In the genomic region with DNA sequence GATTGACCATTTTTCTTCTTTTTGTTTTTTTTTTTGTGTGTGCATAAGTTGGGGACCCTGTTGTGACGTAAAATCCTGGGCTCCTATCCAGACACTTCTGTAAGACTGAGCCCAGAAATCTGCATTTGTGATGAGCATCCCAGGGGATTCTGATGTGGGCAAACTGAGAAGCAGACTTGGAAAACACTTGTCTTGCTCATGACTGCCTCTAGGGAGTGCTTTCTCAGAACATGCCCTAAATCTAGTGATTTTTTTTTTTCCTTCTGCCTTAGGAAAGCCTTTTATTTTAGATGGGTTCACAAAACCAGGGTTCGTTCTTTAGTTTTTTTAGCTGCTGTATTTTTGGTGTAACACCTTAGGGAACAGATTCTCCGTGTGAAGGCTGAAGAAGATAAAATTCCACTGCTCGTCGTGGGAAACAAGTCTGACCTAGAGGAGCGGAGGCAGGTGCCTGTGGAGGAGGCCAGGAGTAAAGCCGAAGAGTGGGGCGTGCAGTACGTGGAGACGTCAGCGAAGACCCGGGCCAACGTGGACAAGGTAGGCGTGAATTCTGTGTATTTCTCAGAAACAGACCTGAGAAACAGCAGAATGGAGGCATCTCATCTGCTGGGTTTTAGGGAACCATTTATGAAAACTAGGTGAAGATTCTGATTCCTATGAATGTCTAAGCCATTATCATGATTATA, we compare ENCODE assay signal across 16 cellular contexts. TPM values are rescaled to one million over a fixed set of nuclear protein-coding genes. Genes with fewer than 3 reads are reported as not detected.
A peak's percentile ranks its signal among the peaks of the same experiment; 100 is the strongest.
DNase-seq lines count a peak whose midpoint lies in the region; ATAC-seq and TF ChIP-seq lines count a peak whose summit lies in the region.
"Had no signal": no experiment of that assay in that cellular context is flagged by ENCODE, and none has a peak within 500 bp of the region (broad histone marks: within the 10 kb centered on the region; RNA-seq: fewer than 3 reads in every experiment).

No MANE protein-coding gene starts in this region.

- CTCF ChIA-PET in A673 (lab: Charles Lee): no interaction called here

- H3K27ac Mint-ChIP-seq in activated T-cell treated with anti-CD3 and anti-CD28 coated beads, Interleukin-2, amount 50 U/mL, for 24 hours: no peak overlapping the region
- H3K27ac Mint-ChIP-seq: activated CD8-positive, alpha-beta T cell treated with anti-CD3 and anti-CD28 coated beads, Interleukin-2, amount 10 ng/mL, durations not matched to agents 7 days and 5 days had no signal

- H3K36me3 Mint-ChIP-seq in activated T-cell treated with anti-CD3 and anti-CD28 coated beads, Interleukin-2, amount 50 U/mL, for 24 hours (ENCODE audit: low read depth): peaks cover 74% of the 10 kb centered on the region

- H3K4me1 ChIP-seq in A673 (ENCODE audit: insufficient read depth, low read length, poor library complexity, severe bottlenecking) (no peaks in the 10 kb centered on the region), adipocyte (ENCODE audit: control insufficient read depth, insufficient read depth, low read length) (peaks cover 10% of the 10 kb centered on the region)
- H3K4me1 ChIP-seq: uterus had no signal

- H3K4me3 Mint-ChIP-seq in activated T-cell treated with anti-CD3 and anti-CD28 coated beads, Interleukin-2, amount 50 U/mL, for 24 hours: no peak overlapping the region
- H3K4me3 Mint-ChIP-seq: activated CD8-positive, alpha-beta T cell treated with anti-CD3 and anti-CD28 coated beads, Interleukin-2, amount 10 ng/mL, durations not matched to agents 7 days and 5 days had no signal

- H3K9me3 Mint-ChIP-seq in activated T-cell treated with anti-CD3 and anti-CD28 coated beads, Interleukin-2, amount 50 U/mL, for 24 hours: no peaks in the 10 kb centered on the region

- ATAC-seq in GM21529 (IDR thresholded peaks at IDR 0.05; ENCODE audit: unreplicated experiment): no peak
- ATAC-seq: activated CD8-positive, alpha-beta T cell treated with anti-CD3 and anti-CD28 coated beads, Interleukin-2, amount 10 ng/mL, durations not matched to agents 7 days and 5 days had no signal

- H3K4me3 ChIP-seq in A673 (ENCODE audit: low read depth, low read length, poor library complexity, severe bottlenecking) (no peak overlapping the region), adipocyte (ENCODE audit: low read length) (no peak overlapping the region)
- H3K4me3 ChIP-seq: esophagus squamous epithelium, uterus had no signal

- no peak overlapping the region for H3K9ac ChIP-seq in adipocyte (ENCODE audit: low read length)

- BruUV-seq in A673 (replicated peaks; lab: Mats Ljungman, UMichigan): no TSS peak

- no peaks in the 10 kb centered on the region for H3K9me3 ChIP-seq in A673 (ENCODE audit: low read depth, low read length, poor library complexity, severe bottlenecking)
- no peaks in the 10 kb centered on the region for H3K9me3 ChIP-seq in adipocyte (ENCODE audit: control insufficient read depth, low read length)
- H3K9me3 ChIP-seq: esophagus squamous epithelium, uterus had no signal

- H3K27me3 Mint-ChIP-seq in activated T-cell treated with anti-CD3 and anti-CD28 coated beads, Interleukin-2, amount 50 U/mL, for 24 hours: no peaks in the 10 kb centered on the region

- H3K36me3 ChIP-seq in A673 (ENCODE audit: insufficient read depth, low read length, poor library complexity, severe bottlenecking) (peaks cover 6% of the 10 kb centered on the region), adipocyte (ENCODE audit: control insufficient read depth, insufficient read depth, low read length, severe bottlenecking) (peaks cover 26% of the 10 kb centered on the region)
- H3K36me3 ChIP-seq: uterus had no signal

- no peak overlapping the region for H3K27ac ChIP-seq in A673 (ENCODE audit: low read depth, low read length, poor library complexity, severe bottlenecking)
- H3K27ac ChIP-seq: esophagus squamous epithelium, uterus had no signal

- POLR2A ChIA-PET in A673 (lab: Charles Lee; ENCODE audit: low non-redundant PET): no interaction called here

- DNase-seq in A673 (ENCODE audit: low spot score) (peak; percentile 7), adipocyte (ENCODE audit: low read depth) (peak; percentile 8), iris pigment epithelial cell (ENCODE audit: low read depth) (peak; percentile 20), LoVo (ENCODE audit: low spot score) (no peak), NCI-H1105 (lab: John Stamatoyannopoulos, UW) (no peak)
- no peak for DNase-seq in activated T-cell treated with anti-CD3 and anti-CD28 coated beads, Interleukin-2, amount 50 U/mL, for 24 hours
- DNase-seq: activated CD8-positive, alpha-beta T cell treated with anti-CD3 and anti-CD28 coated beads, Interleukin-2, amount 10 ng/mL, durations not matched to agents 7 days and 5 days; activated naive CD4-positive, alpha-beta T cell treated with Interleukin-2 at 50 U/mL for 16 hours; C1 segment of cervical spinal cord; esophagus squamous epithelium; GDM1; MV-4-11; uterus had no signal

- peaks cover 30% of the 10 kb centered on the region for H3K4me1 Mint-ChIP-seq in activated T-cell treated with anti-CD3 and anti-CD28 coated beads, Interleukin-2, amount 50 U/mL, for 24 hours (ENCODE audit: low read depth)

- intact Hi-C loops in A673 (cut with micrococcal nuclease; ENCODE audit: unreplicated experiment): no loop called here

- TF ChIP-seq CTCF in A673 (conservative IDR thresholded peaks at IDR 0.05; ENCODE audit: low read depth, low read length) (peak; percentile 35), GM12873 (IDR thresholded peaks at IDR 0.05; ENCODE audit: insufficient read depth, low read depth, low read length, missing control alignments) (peak; percentile 32)

- H3K27me3 ChIP-seq in A673 (replicated peaks; ENCODE audit: insufficient read depth, low read depth, low read length, poor library complexity) (no peaks in the 10 kb centered on the region), adipocyte (replicated peaks; ENCODE audit: control insufficient read depth, insufficient read depth, low read length) (no peaks in the 10 kb centered on the region)
- H3K27me3 ChIP-seq: esophagus squamous epithelium, uterus had no signal

RNA-seq across cellular contexts. Expression of a gene that starts 36.7 kb away (rescaled TPM):
- total RNA-seq in A673 (2021): 47.0 and 52.1 TPM in 2 replicates

RNA-seq across cellular contexts. Expression of a gene that starts 56.6 kb away (rescaled TPM):
- total RNA-seq in A673 (2021): 0.09 TPM in 2 replicates
- total RNA-seq: activated CD8-positive, alpha-beta T cell treated with anti-CD3 and anti-CD28 coated beads, Interleukin-2, amount 10 ng/mL, durations not matched to agents 7 days and 5 days; HT-29 had no signal

Comparison
In these comparisons a context has a peak if more than half of its experiments do, and no peak if none do; other contexts are left out.
1. DNase-seq: peak in A673 (single experiment), adipocyte (single experiment) and iris pigment epithelial cell (single experiment); none in activated T-cell treated with anti-CD3 and anti-CD28 coated beads, Interleukin-2, amount 50 U/mL, for 24 hours (single experiment), LoVo (single experiment) and NCI-H1105 (single experiment).